8 cellular contexts compared by ENCODE assay signal in the genomic region with DNA sequence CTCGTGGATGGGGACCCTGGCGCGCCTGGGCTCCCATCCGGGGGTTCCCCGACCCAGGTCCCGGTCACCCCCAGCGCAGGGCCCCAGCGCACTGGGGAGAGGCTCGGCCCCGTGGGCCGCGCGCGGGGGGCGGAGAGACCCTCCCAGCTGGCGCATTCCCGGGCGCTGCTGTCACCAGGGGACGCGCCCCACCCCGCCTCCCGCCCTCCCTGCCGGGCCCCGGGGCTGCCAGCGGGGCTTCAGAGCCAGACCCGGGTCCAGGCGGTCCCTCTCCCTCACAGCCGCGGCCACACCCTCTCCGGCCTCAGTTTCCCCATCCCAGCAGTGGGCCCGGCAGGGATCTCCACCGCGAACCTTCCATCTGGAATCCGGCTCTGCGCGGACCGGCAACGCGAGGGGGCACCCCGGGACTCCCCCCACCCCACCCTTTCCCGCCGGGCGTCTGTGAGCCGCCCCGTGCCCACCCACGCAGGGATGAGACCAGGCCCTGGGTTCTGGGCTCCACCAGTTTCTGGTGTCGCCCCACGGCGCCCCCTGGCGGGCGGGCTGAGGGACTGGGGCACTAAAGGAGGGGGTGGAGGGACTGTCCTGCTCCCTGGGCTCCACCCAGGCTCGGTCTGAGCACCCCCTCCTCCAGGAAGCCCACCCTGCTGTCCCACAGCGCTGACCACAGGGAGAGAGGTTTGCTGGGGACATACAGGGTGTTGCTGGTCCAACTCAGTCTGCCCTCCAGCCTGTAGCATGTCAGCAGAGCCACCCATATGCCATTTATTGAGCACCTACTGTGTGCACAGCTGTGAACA. TPM values are rescaled to one million over a fixed set of nuclear protein-coding genes. Genes with fewer than 3 reads are reported as not detected.
DNase-seq lines count a peak whose midpoint lies in the region; ATAC-seq and TF ChIP-seq lines count a peak whose summit lies in the region.

No MANE protein-coding gene starts in this region.

- peaks cover 24% of the 10 kb centered on the region for H3K4me1 ChIP-seq in Caco-2
- peaks cover 2% of the 10 kb centered on the region; the same call in 1 of the 2 replicates for H3K4me1 ChIP-seq in MM.1S (ENCODE audit: low read length)
- H3K4me1 ChIP-seq in thoracic aorta (ENCODE audit: control insufficient read depth in 1 of 2, low read depth in 2 of 2) = peaks cover 0 to 19% of the 10 kb centered on the region in 2 donors

- no peaks in the 10 kb centered on the region for H3K9me2 ChIP-seq in MM.1S (replicated peaks; ENCODE audit: insufficient read depth, low read length)

- no peaks in the 10 kb centered on the region for H3K79me2 ChIP-seq in MM.1S (ENCODE audit: low read length)

- H3K9me3 ChIP-seq in Caco-2 (no peaks in the 10 kb centered on the region), MM.1S (replicated peaks; ENCODE audit: insufficient read depth, low read length) (no peaks in the 10 kb centered on the region), thoracic aorta (no peaks in the 10 kb centered on the region)

- H3K4me3 ChIP-seq in Caco-2 (ENCODE audit: low read depth, low read length) = peak overlapping the region; percentile 91
- peak overlapping the region; percentile 70 for H3K4me3 ChIP-seq in MM.1S (ENCODE audit: low read length)
- H3K4me3 ChIP-seq in thoracic aorta = peak overlapping the region; percentile 78

- H3K4me1 Mint-ChIP-seq in Caco-2 (ENCODE audit: low read depth, unreplicated experiment) (peaks cover 6% of the 10 kb centered on the region), endothelial cell (ENCODE audit: unreplicated experiment) (peaks cover 5% of the 10 kb centered on the region), nephron (peaks cover 20% of the 10 kb centered on the region)
- peaks cover 4% of the 10 kb centered on the region for H3K4me1 Mint-ChIP-seq in activated CD4-positive, alpha-beta memory T cell treated with anti-CD3 and anti-CD28 coated beads for 36 hours (ENCODE audit: low read depth)

- peaks cover 1% of the 10 kb centered on the region; the same call in 1 of the 2 replicates for H3K36me3 ChIP-seq in Caco-2 (ENCODE audit: control insufficient read depth, insufficient read depth, low read length)
- H3K36me3 ChIP-seq in MM.1S (replicated peaks; ENCODE audit: insufficient read depth, low read length) = no peaks in the 10 kb centered on the region
- no peaks in the 10 kb centered on the region for H3K36me3 ChIP-seq in thoracic aorta

- no peaks in the 10 kb centered on the region for H3K27me3 ChIP-seq in Caco-2 (replicated peaks; ENCODE audit: control insufficient read depth, insufficient read depth, low read length)
- peaks cover 68% of the 10 kb centered on the region for H3K27me3 ChIP-seq in MM.1S (replicated peaks; ENCODE audit: insufficient read depth, low read length)
- H3K27me3 ChIP-seq in thoracic aorta (replicated peaks; ENCODE audit: insufficient read depth) = no peaks in the 10 kb centered on the region

- TF ChIP-seq CTCF in Caco-2 (IDR thresholded peaks at IDR 0.05; ENCODE audit: insufficient read depth in 1 of 2, low read depth in 1 of 2, low read length in 1 of 2, severe bottlenecking in 1 of 2, unreplicated experiment in 1 of 2) (peak; percentile 69 to 83), MM.1S (IDR thresholded peaks at IDR 0.05; ENCODE audit: low read length) (peak; percentile 87), endothelial cell (IDR thresholded peaks at IDR 0.05; ENCODE audit: unreplicated experiment) (peak; percentile 64), nephron (IDR thresholded peaks at IDR 0.05; ENCODE audit: unreplicated experiment in 3 of 3) (peak; percentile 20 to 38 (median 34)), thoracic aorta (IDR thresholded peaks at IDR 0.05) (peak; percentile 59)

- peak overlapping the region; percentile 37; the same call in 1 of the 2 replicates for H3K9ac ChIP-seq in MM.1S (ENCODE audit: low read length)

- no peaks in the 10 kb centered on the region for H4K20me1 ChIP-seq in MM.1S (ENCODE audit: insufficient read depth, low read length)

- no TSS peak for BruUV-seq in Caco-2 (replicated peaks; lab: Mats Ljungman, UMichigan)

- H3K27ac Mint-ChIP-seq in Caco-2 (ENCODE audit: unreplicated experiment) = no peak overlapping the region
- H3K27ac Mint-ChIP-seq in activated CD4-positive, alpha-beta memory T cell treated with anti-CD3 and anti-CD28 coated beads for 36 hours = no peak overlapping the region
- H3K27ac Mint-ChIP-seq in endothelial cell (ENCODE audit: unreplicated experiment) = no peak overlapping the region
- no peak overlapping the region for H3K27ac Mint-ChIP-seq in nephron

- H3K27ac ChIP-seq in MM.1S (ENCODE audit: low read length) (no peak overlapping the region), thoracic aorta (peak overlapping the region; percentile 75 to 80)

- H3K36me3 Mint-ChIP-seq in Caco-2 (ENCODE audit: insufficient read depth, unreplicated experiment) (peaks cover 6% of the 10 kb centered on the region), endothelial cell (ENCODE audit: low read depth, unreplicated experiment) (no peaks in the 10 kb centered on the region), nephron (ENCODE audit: low read depth) (no peaks in the 10 kb centered on the region)
- H3K36me3 Mint-ChIP-seq in activated CD4-positive, alpha-beta memory T cell treated with anti-CD3 and anti-CD28 coated beads for 36 hours = no peaks in the 10 kb centered on the region

- peak overlapping the region; percentile 99 for H3K4me2 ChIP-seq in MM.1S (ENCODE audit: low read depth, low read length)

- H3F3A ChIP-seq in MM.1S (ENCODE audit: insufficient read depth, low read length) = no peaks in the 10 kb centered on the region

- H3K9me3 Mint-ChIP-seq in Caco-2 (ENCODE audit: unreplicated experiment) (no peaks in the 10 kb centered on the region), endothelial cell (ENCODE audit: unreplicated experiment) (no peaks in the 10 kb centered on the region), nephron (peaks cover 3% of the 10 kb centered on the region)
- no peaks in the 10 kb centered on the region for H3K9me3 Mint-ChIP-seq in activated CD4-positive, alpha-beta memory T cell treated with anti-CD3 and anti-CD28 coated beads for 36 hours

- POLR2A ChIA-PET in Caco-2 (lab: Charles Lee) = interaction anchor here (0.5 kb wide), 1 partner anchor 676 kb away, joined by 11 read pairs; no protein-coding TSS in a partner anchor
- POLR2A ChIA-PET in activated CD4-positive, alpha-beta memory T cell treated with anti-CD3 and anti-CD28 coated beads for 36 hours (lab: Charles Lee) = interaction anchor here (0.6 kb wide), 1 partner anchor 27 kb away, joined by 3 read pairs; no protein-coding TSS in a partner anchor

- DNase-seq in Caco-2 (peak; percentile 70 to 77), MM.1S (peak; percentile 64), endothelial cell (ENCODE audit: low spot score) (peak; percentile 52), thoracic aorta (ENCODE audit: low spot score) (no peak), inferior parietal cortex (ENCODE audit: extremely low spot score) (no peak)
- DNase-seq in activated CD4-positive, alpha-beta memory T cell treated with anti-CD3 and anti-CD28 coated beads for 36 hours = peak; percentile 81

- H2AFZ ChIP-seq in MM.1S (ENCODE audit: low read length) = peak overlapping the region; percentile 90

- H3K4me3 Mint-ChIP-seq in Caco-2 (ENCODE audit: unreplicated experiment) = peak overlapping the region; percentile 73
- H3K4me3 Mint-ChIP-seq in activated CD4-positive, alpha-beta memory T cell treated with anti-CD3 and anti-CD28 coated beads for 36 hours = peak overlapping the region; percentile 39
- no peak overlapping the region for H3K4me3 Mint-ChIP-seq in endothelial cell (ENCODE audit: unreplicated experiment)
- peak overlapping the region in 1 of 3 experiments; percentile 17 for H3K4me3 Mint-ChIP-seq in nephron

- intact Hi-C loops in Caco-2 (cut with micrococcal nuclease; ENCODE audit: unreplicated experiment) = loop anchor here (2.0 kb wide), 1 partner anchor 23 kb away; a partner anchor contains a TSS
- intact Hi-C loops in activated CD4-positive, alpha-beta memory T cell treated with anti-CD3 and anti-CD28 coated beads for 36 hours (cut with micrococcal nuclease) = loop anchor here (5.0 kb wide), 3 partner anchors 36 to 236 kb away; a partner anchor contains a TSS

- CTCF ChIA-PET in Caco-2 (lab: Charles Lee) = interaction anchor here (0.6 kb wide), 1 partner anchor 21 kb away, joined by 5 read pairs; no protein-coding TSS in a partner anchor
- CTCF ChIA-PET in activated CD4-positive, alpha-beta memory T cell treated with anti-CD3 and anti-CD28 coated beads for 36 hours (lab: Charles Lee) = interaction anchor here (0.5 kb wide), 1 partner anchor 64 kb away, joined by 4 read pairs; a partner anchor contains a TSS

- ATAC-seq in thoracic aorta (ENCODE audit: insufficient number of reproducible peaks, low FRiP score, low read depth) (no peak), GM18519 (IDR thresholded peaks at IDR 0.05; ENCODE audit: low FRiP score, unreplicated experiment) (no peak)

- no peaks in the 10 kb centered on the region for H3K27me3 Mint-ChIP-seq in Caco-2 (ENCODE audit: insufficient read depth, unreplicated experiment)
- peaks cover 3% of the 10 kb centered on the region for H3K27me3 Mint-ChIP-seq in activated CD4-positive, alpha-beta memory T cell treated with anti-CD3 and anti-CD28 coated beads for 36 hours
- H3K27me3 Mint-ChIP-seq in endothelial cell (ENCODE audit: unreplicated experiment) = peaks cover 6% of the 10 kb centered on the region
- H3K27me3 Mint-ChIP-seq in nephron (ENCODE audit: low read depth) = peaks cover 42% of the 10 kb centered on the region

RNA-seq across cellular contexts. Expression of a gene that starts 0.9 kb away (rescaled TPM):
- 23.9 and 26.2 TPM in 2 replicates for total RNA-seq in Caco-2 (2022)
- total RNA-seq in activated CD4-positive, alpha-beta memory T cell treated with anti-CD3 and anti-CD28 coated beads for 36 hours = 1 to 10 TPM; 1.9 to 3.7 TPM
- total RNA-seq in endothelial cell (ENCODE audit: unreplicated experiment) = 0.18 TPM
- 10 to 100 TPM; 22.2 to 36.2 TPM for total RNA-seq in thoracic aorta

RNA-seq across cellular contexts. Expression of a gene that starts 10.2 kb away (rescaled TPM):
- total RNA-seq in Caco-2 (2022) = 0.19 TPM in 1 of 2 replicates, not detected in the other
- total RNA-seq in activated CD4-positive, alpha-beta memory T cell treated with anti-CD3 and anti-CD28 coated beads for 36 hours = not detected
- total RNA-seq in endothelial cell (ENCODE audit: unreplicated experiment) = 1.1 TPM
- total RNA-seq in thoracic aorta = not detected

RNA-seq across cellular contexts. Expression of a gene that starts 22.7 kb away (rescaled TPM):
- 50.2 and 61.5 TPM in 2 replicates for total RNA-seq in Caco-2 (2022)
- 1 to 10 TPM; 1.8 to 1.9 TPM for total RNA-seq in activated CD4-positive, alpha-beta memory T cell treated with anti-CD3 and anti-CD28 coated beads for 36 hours
- 2.3 TPM for total RNA-seq in endothelial cell (ENCODE audit: unreplicated experiment)
- 1 to 10 TPM in 1 of 2 donors, under 1 TPM in 1; 0.35 to 1.6 TPM for total RNA-seq in thoracic aorta

RNA-seq across cellular contexts. Expression of a gene that starts 23.5 kb away (rescaled TPM):
- total RNA-seq in Caco-2 (2022) (6.4 and 9.8 TPM in 2 replicates), endothelial cell (ENCODE audit: unreplicated experiment) (8.4 TPM), thoracic aorta (under 1 TPM; 0.56 to 0.68 TPM)
- total RNA-seq in activated CD4-positive, alpha-beta memory T cell treated with anti-CD3 and anti-CD28 coated beads for 36 hours = 1 to 10 TPM; 1.5 to 2.7 TPM

RNA-seq across cellular contexts. Expression of a gene that starts 34.7 kb away (rescaled TPM):
- total RNA-seq in Caco-2 (2022) (41.9 and 45.4 TPM in 2 replicates), endothelial cell (ENCODE audit: unreplicated experiment) (29.7 TPM), thoracic aorta (10 to 100 TPM; 28.6 to 54.6 TPM)
- total RNA-seq in activated CD4-positive, alpha-beta memory T cell treated with anti-CD3 and anti-CD28 coated beads for 36 hours = 10 to 100 TPM; 24.4 to 26.9 TPM

Comparison
In these comparisons a context has a peak if more than half of its experiments do, and no peak if none do; other contexts are left out.
1. DNase-seq: peak in Caco-2 (2 of 2), MM.1S (single experiment), activated CD4-positive, alpha-beta memory T cell treated with anti-CD3 and anti-CD28 coated beads for 36 hours (single experiment) and endothelial cell (single experiment); none in thoracic aorta (single experiment) and inferior parietal cortex (single experiment).
2. CTCF ChIP-seq: peak in every context shown above with its lines; median percentile 87 in MM.1S; 76 in Caco-2; 64 in endothelial cell; 59 in thoracic aorta; 34 in nephron.
3. RNA of a gene that starts 22.7 kb away (total RNA-seq): 50.2 to 61.5 TPM in Caco-2; 2.3 TPM in endothelial cell (single experiment), 1.8 to 1.9 TPM in activated CD4-positive, alpha-beta memory T cell treated with anti-CD3 and anti-CD28 coated beads for 36 hours and 0.35 to 1.6 TPM in thoracic aorta; every median in the first group is over 10 times any median in the second.
4. Peak in every context shown above with its lines, with median percentiles within 50 percentile points of each other: H3K4me3 ChIP-seq.